8 cellular contexts compared by ENCODE assay signal in the genomic region with DNA sequence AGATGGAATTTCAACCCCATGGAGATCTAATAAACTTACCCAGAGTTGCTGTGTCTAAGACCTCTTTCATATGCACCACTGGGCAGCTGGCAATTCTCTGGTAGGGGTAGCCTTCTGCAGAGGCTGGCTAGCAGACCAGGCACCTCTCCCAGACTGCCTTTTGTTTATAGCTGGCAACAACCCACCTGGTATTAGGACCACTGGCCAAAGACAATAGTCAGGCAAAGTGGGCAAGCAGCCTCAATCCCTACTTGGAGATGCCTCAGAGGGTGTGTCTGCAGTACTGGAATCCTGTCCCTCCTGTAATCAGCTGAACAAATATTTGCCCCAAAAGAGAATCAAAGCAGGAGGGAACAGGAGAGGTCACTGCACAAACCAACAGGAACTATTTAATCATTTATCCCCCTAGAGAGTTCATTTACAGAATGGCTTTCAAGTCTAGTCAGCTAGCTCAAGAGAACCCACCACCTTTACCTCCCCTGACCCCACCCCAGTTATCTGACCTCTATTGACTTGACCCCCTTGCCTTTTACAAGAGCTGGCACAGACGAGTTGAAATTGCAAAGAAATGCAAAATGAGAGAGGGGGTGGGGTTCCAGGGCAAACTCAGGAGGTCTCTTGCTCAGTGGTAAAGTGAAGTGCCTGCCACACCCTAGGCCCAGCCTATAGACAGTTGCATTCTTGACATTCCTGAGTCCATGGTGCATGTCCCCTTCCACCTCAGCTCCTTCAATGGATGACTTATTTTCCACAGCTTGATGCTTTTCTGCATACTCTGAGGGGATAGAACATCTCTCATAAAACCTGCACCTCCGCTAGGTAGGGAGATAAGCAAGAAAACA. TPM values are rescaled to one million over a fixed set of nuclear protein-coding genes. Genes with fewer than 3 reads are reported as not detected.
A peak's percentile ranks its signal among the peaks of the same experiment; 100 is the strongest.
DNase-seq lines count a peak whose midpoint lies in the region; ATAC-seq and TF ChIP-seq lines count a peak whose summit lies in the region.

No MANE protein-coding gene starts in this region.

- peaks cover 67% of the 10 kb centered on the region for H3K36me3 Mint-ChIP-seq in activated naive CD4-positive, alpha-beta T cell treated with anti-CD3 and anti-CD28 coated beads, Interleukin-2, amount 10 ng/mL, durations not matched to agents 7 days and 5 days
- H3K36me3 Mint-ChIP-seq in T-helper 17 cell (ENCODE audit: low read depth) = peaks cover 2% of the 10 kb centered on the region

- peaks cover 0 to 4% of the 10 kb centered on the region in 2 experiments for H3K36me3 ChIP-seq in trophoblast cell (ENCODE audit: control insufficient read depth in 1 of 2, insufficient read depth in 2 of 2, low read length in 2 of 2)

- no peak for TF ChIP-seq CTCF in foreskin fibroblast (IDR thresholded peaks at IDR 0.05; ENCODE audit: low read depth, low read length)

- peaks cover 25% of the 10 kb centered on the region for H3K79me2 ChIP-seq in trophoblast cell (ENCODE audit: control insufficient read depth, insufficient read depth, low read length, poor library complexity)

- H3K4me1 ChIP-seq in trophoblast cell (ENCODE audit: control insufficient read depth in 1 of 2, insufficient read depth in 2 of 2, low read length in 2 of 2) = peaks cover 31 to 40% of the 10 kb centered on the region in 2 experiments

- peak overlapping the region; percentile 49 for H3K4ac ChIP-seq in trophoblast cell (ENCODE audit: low read depth, low read length)

- H3K23ac ChIP-seq in trophoblast cell (ENCODE audit: low read length) = no peak overlapping the region

- peak overlapping the region; percentile 71 for H2BK12ac ChIP-seq in trophoblast cell (ENCODE audit: low read length)

- H4K8ac ChIP-seq in trophoblast cell (ENCODE audit: low read depth, low read length) = peak overlapping the region; percentile 20

- peak overlapping the region; percentile 77 for H2BK5ac ChIP-seq in trophoblast cell (ENCODE audit: low read depth, low read length, poor library complexity)

- H3K4me3 Mint-ChIP-seq in activated naive CD4-positive, alpha-beta T cell treated with anti-CD3 and anti-CD28 coated beads, Interleukin-2, amount 10 ng/mL, durations not matched to agents 7 days and 5 days = peak overlapping the region; percentile 96
- peak overlapping the region; percentile 95 for H3K4me3 Mint-ChIP-seq in T-helper 17 cell

- peak overlapping the region; percentile 49 for H2AK5ac ChIP-seq in trophoblast cell (ENCODE audit: low read length)

- H2BK120ac ChIP-seq in trophoblast cell (ENCODE audit: insufficient read depth, low read length, poor library complexity) = peak overlapping the region; percentile 49

- peak overlapping the region; percentile 27 for H3K18ac ChIP-seq in trophoblast cell (ENCODE audit: low read length)

- no CpG with 5 or more reads among the region's 2 CpGs for WGBS in trophoblast cell (ENCODE audit: extremely low coverage, insufficient coverage, insufficient read length)

- H3K27me3 Mint-ChIP-seq in activated naive CD4-positive, alpha-beta T cell treated with anti-CD3 and anti-CD28 coated beads, Interleukin-2, amount 10 ng/mL, durations not matched to agents 7 days and 5 days = no peaks in the 10 kb centered on the region
- H3K27me3 Mint-ChIP-seq in T-helper 17 cell = no peaks in the 10 kb centered on the region

- peak overlapping the region; percentile 84 for H3K4me2 ChIP-seq in trophoblast cell (ENCODE audit: low read length)

- no peak overlapping the region for H2AFZ ChIP-seq in trophoblast cell (ENCODE audit: insufficient read depth, low read length, poor library complexity)

- CTCF ChIA-PET in activated naive CD4-positive, alpha-beta T cell treated with anti-CD3 and anti-CD28 coated beads, Interleukin-2, amount 10 ng/mL, durations not matched to agents 7 days and 5 days (lab: Charles Lee) = interaction anchor here (0.8 to 10.5 kb wide), 10 partner anchors 9 to 115 kb away, joined by 3 to 348 read pairs (median 7); a partner anchor contains a TSS

- H3K9me3 ChIP-seq in T-helper 17 cell (ENCODE audit: control insufficient read depth, low read length, poor library complexity, severe bottlenecking) = no peaks in the 10 kb centered on the region
- H3K9me3 ChIP-seq in trophoblast cell (ENCODE audit: insufficient read depth, low read depth, low read length) = no peaks in the 10 kb centered on the region

- H3K79me1 ChIP-seq in trophoblast cell (ENCODE audit: low read length) = peaks cover 41% of the 10 kb centered on the region

- H3K4me3 ChIP-seq in foreskin fibroblast (ENCODE audit: low read depth in 1 of 2, low read length in 2 of 2) = peak overlapping the region; percentile 71 to 86
- H3K4me3 ChIP-seq in trophoblast cell (ENCODE audit: low read depth, low read length) = no peak overlapping the region

- ATAC-seq in T-helper 17 cell (no peak), GM19397 (IDR thresholded peaks at IDR 0.05; ENCODE audit: unreplicated experiment) (no peak), GM18517 (IDR thresholded peaks at IDR 0.05; ENCODE audit: unreplicated experiment) (no peak)

- H3K27me3 ChIP-seq in trophoblast cell (ENCODE audit: insufficient read depth, low read length) = no peaks in the 10 kb centered on the region

- H4K91ac ChIP-seq in trophoblast cell (ENCODE audit: low read depth, low read length) = peak overlapping the region; percentile 82

- no peaks in the 10 kb centered on the region for H3K9me3 Mint-ChIP-seq in activated naive CD4-positive, alpha-beta T cell treated with anti-CD3 and anti-CD28 coated beads, Interleukin-2, amount 10 ng/mL, durations not matched to agents 7 days and 5 days

- peak overlapping the region; percentile 97 for H3K27ac Mint-ChIP-seq in activated naive CD4-positive, alpha-beta T cell treated with anti-CD3 and anti-CD28 coated beads, Interleukin-2, amount 10 ng/mL, durations not matched to agents 7 days and 5 days
- H3K27ac Mint-ChIP-seq in T-helper 17 cell = peak overlapping the region; percentile 97

- peak overlapping the region; percentile 22 for H3K14ac ChIP-seq in trophoblast cell (ENCODE audit: low read length)

- H3K4me1 Mint-ChIP-seq in activated naive CD4-positive, alpha-beta T cell treated with anti-CD3 and anti-CD28 coated beads, Interleukin-2, amount 10 ng/mL, durations not matched to agents 7 days and 5 days = peaks cover 58% of the 10 kb centered on the region
- H3K4me1 Mint-ChIP-seq in T-helper 17 cell = peaks cover 69% of the 10 kb centered on the region

- H3K27ac ChIP-seq in trophoblast cell (ENCODE audit: low read depth, low read length) = peak overlapping the region; percentile 82

- no peak for DNase-seq in activated naive CD4-positive, alpha-beta T cell treated with anti-CD3 and anti-CD28 coated beads, Interleukin-2, amount 10 ng/mL, durations not matched to agents 7 days and 5 days
- no peak for DNase-seq in activated naive CD4-positive, alpha-beta T cell treated with anti-CD3 and anti-CD28 coated beads, Interleukin-2, amount 50 U/mL, for 16 hours
- DNase-seq in T-helper 17 cell (no peak), foreskin fibroblast (peak in 1 of 2 donors; percentile 50), trophoblast cell (peak; percentile 28 to 69), activated gamma-delta T cell treated with Interleukin-2 at 50 U/mL for 16 hours (no peak)

- no peak overlapping the region for H3K9ac ChIP-seq in trophoblast cell (ENCODE audit: low read length)

- H4K12ac ChIP-seq in trophoblast cell (ENCODE audit: low read depth, low read length) = no peak overlapping the region

RNA-seq across cellular contexts. Expression of a gene that starts 2.8 kb away (rescaled TPM):
- 10 to 100 TPM; 35.6 to 59.1 TPM for total RNA-seq in T-helper 17 cell
- 62.0 and 65.1 TPM in 2 replicates for polyA plus RNA-seq in trophoblast cell (2013)

RNA-seq across cellular contexts. Expression of a gene that starts 19.2 kb away (rescaled TPM):
- total RNA-seq in T-helper 17 cell = 1 to 10 TPM in 1 of 2 donors, under 1 TPM in 1; 0.57 to 2.0 TPM
- polyA plus RNA-seq in trophoblast cell (2013) = 88.5 and 93.7 TPM in 2 replicates

Comparison
In these comparisons a context has a peak if more than half of its experiments do, and no peak if none do; other contexts are left out.
1. DNase-seq: peak in trophoblast cell (2 of 2); none in activated naive CD4-positive, alpha-beta T cell treated with anti-CD3 and anti-CD28 coated beads, Interleukin-2, amount 10 ng/mL, durations not matched to agents 7 days and 5 days (single experiment), activated naive CD4-positive, alpha-beta T cell treated with anti-CD3 and anti-CD28 coated beads, Interleukin-2, amount 50 U/mL, for 16 hours (single experiment), T-helper 17 cell (0 of 3) and activated gamma-delta T cell treated with Interleukin-2 at 50 U/mL for 16 hours (single experiment).